In genomic region chrX:106612403-106612789, GRCh38 we compare ENCODE assay signal across 8 cellular contexts. TPM values are rescaled to one million over a fixed set of nuclear protein-coding genes. Genes with fewer than 3 reads are reported as not detected.
A peak's percentile ranks its signal among the peaks of the same experiment; 100 is the strongest.
DNase-seq lines count a peak whose midpoint lies in the region; ATAC-seq, FAIRE-seq and TF ChIP-seq lines count a peak whose summit lies in the region.

No MANE protein-coding gene starts in this region.

- H3K4me1 Mint-ChIP-seq in CD8-positive, alpha-beta memory T cell = peaks cover 19 to 43% (median 28%) of the 10 kb centered on the region in 3 donors

- H3K9me3 ChIP-seq in CD8-positive, alpha-beta memory T cell (ENCODE audit: low read length) = no peaks in the 10 kb centered on the region
- H3K9me3 ChIP-seq in GM12878 (replicated peaks; ENCODE audit: control insufficient read depth, insufficient read depth, low read length) (no peaks in the 10 kb centered on the region), tibial artery (no peaks in the 10 kb centered on the region)

- in situ Hi-C loops in GM12878 (cut with MboI) = no loop called here

- RAD21 ChIA-PET in GM12878 (lab: Charles Lee; ENCODE audit: unreplicated experiment) = interaction anchor here (0.9 to 2.5 kb wide), 2 partner anchors 8 to 10 kb away, joined by 4 to 6 read pairs; no protein-coding TSS in a partner anchor

- H3K9me3 Mint-ChIP-seq in CD8-positive, alpha-beta memory T cell = no peaks in the 10 kb centered on the region

- H3K4me3 ChIP-seq in CD8-positive, alpha-beta memory T cell (ENCODE audit: low read length) = peak overlapping the region; percentile 95
- peak overlapping the region; percentile 73 for H3K4me3 ChIP-seq in GM12878
- peak overlapping the region; percentile 48 to 51 for H3K4me3 ChIP-seq in tibial artery

- no peak for DNase-seq in CD8-positive, alpha-beta memory T cell
- no peak for DNase-seq in GM12878 (ENCODE audit: low read depth, low spot score)
- peak; percentile 44 for DNase-seq in left kidney (ENCODE audit: low read depth, low spot score)
- DNase-seq in tibial artery = no peak
- DNase-seq in stimulated activated CD4-positive, alpha-beta T cell treated with anti-CD3 and anti-CD28 coated beads, Interleukin-4, amount 100 ng/mL, for 1 hour = no peak

- H3K36me3 Mint-ChIP-seq in CD8-positive, alpha-beta memory T cell = peaks cover 0 to 6% (median 0%) of the 10 kb centered on the region in 3 donors

- no peaks in the 10 kb centered on the region; the same call in 1 of the 2 replicates for H3K79me2 ChIP-seq in GM12878 (ENCODE audit: control insufficient read depth, insufficient read depth, low read length)

- TF ChIP-seq RAD21 in GM12878 (IDR thresholded peaks at IDR 0.05; ENCODE audit: insufficient read depth, low read depth, low read length) = no peak

- H3K27ac ChIP-seq in CD8-positive, alpha-beta memory T cell (ENCODE audit: low read depth, low read length) = peak overlapping the region; percentile 92
- H3K27ac ChIP-seq in GM12878 (ENCODE audit: control insufficient read depth, insufficient read depth) (peak overlapping the region; percentile 46), tibial artery (no peak overlapping the region)

- no peak for TF ChIP-seq EP300 in GM12878 (IDR thresholded peaks at IDR 0.05; ENCODE audit: borderline replicate concordance in 1 of 2, control insufficient read depth in 1 of 2, low read depth in 2 of 2, low read length in 2 of 2)

- SMC1A ChIA-PET in GM12878 (lab: Charles Lee; ENCODE audit: uncharacterized antibody, unreplicated experiment) = interaction anchor here (0.7 to 1.7 kb wide), 6 partner anchors 9 to 132 kb away, joined by 3 to 6 read pairs (median 4); no protein-coding TSS in a partner anchor

- CTCF ChIA-PET in CD8-positive, alpha-beta memory T cell (lab: Charles Lee) = interaction anchor here (2.4 kb wide), 1 partner anchor 131 kb away, joined by 9 read pairs; no protein-coding TSS in a partner anchor
- CTCF ChIA-PET in GM12878 (lab: Yijun Ruan, JAX) = interaction anchor here (1.2 to 3.7 kb wide), 3 partner anchors 8 to 131 kb away, joined by 3 to 17 read pairs (median 14); no protein-coding TSS in a partner anchor

- no peaks in the 10 kb centered on the region for H3K27me3 ChIP-seq in CD8-positive, alpha-beta memory T cell (ENCODE audit: insufficient read depth, low read length, poor library complexity, severe bottlenecking)
- H3K27me3 ChIP-seq in GM12878 (replicated peaks in 1 of 2; ENCODE audit: control insufficient read depth in 2 of 2, insufficient read depth in 2 of 2, low read length in 1 of 2) = no peaks in the 10 kb centered on the region
- no peaks in the 10 kb centered on the region for H3K27me3 ChIP-seq in tibial artery

- peak overlapping the region; percentile 89 to 98 (median 95) for H3K27ac Mint-ChIP-seq in CD8-positive, alpha-beta memory T cell

- H3K9ac ChIP-seq in GM12878 (ENCODE audit: control insufficient read depth, insufficient read depth, low read length) = peak overlapping the region; percentile 45

- peak overlapping the region; percentile 65 for H3K4me2 ChIP-seq in GM12878 (ENCODE audit: control insufficient read depth, insufficient read depth)

- WGBS in GM12878 (ENCODE audit: insufficient coverage, insufficient replicate concordance, low lambda C conversion rate, missing lambda C conversion rate) = 16% methylated on average over 10 of the region's 10 CpGs

- H4K20me1 ChIP-seq in GM12878 (ENCODE audit: control insufficient read depth, insufficient read depth) = no peaks in the 10 kb centered on the region

- H3K36me3 ChIP-seq in CD8-positive, alpha-beta memory T cell (ENCODE audit: insufficient read depth, low read length) = no peaks in the 10 kb centered on the region
- no peaks in the 10 kb centered on the region for H3K36me3 ChIP-seq in GM12878 (ENCODE audit: control insufficient read depth in 2 of 2, insufficient read depth in 2 of 2, low read length in 1 of 2)
- no peaks in the 10 kb centered on the region for H3K36me3 ChIP-seq in tibial artery

- FAIRE-seq in GM12878 (lab: Jason Lieb, UNC) = no peak

- POLR2A ChIA-PET in CD8-positive, alpha-beta memory T cell (lab: Charles Lee) = no interaction called here
- POLR2A ChIA-PET in GM12878 (lab: Charles Lee) = interaction anchor here (0.8 to 1.5 kb wide), 5 partner anchors 9 to 190 kb away, joined by 4 to 5 read pairs (median 4); partner anchors contain the start of gene TBC1D8B

- intact Hi-C loops in GM12878 (cut with micrococcal nuclease; ENCODE audit: unreplicated experiment) = loop anchor here (10.0 kb wide), 1 partner anchor 182 kb away; no protein-coding TSS in a partner anchor
- intact Hi-C loops in tibial artery (cut with DNase I; ENCODE audit: low total_unique reads) = no loop called here

- H2AFZ ChIP-seq in GM12878 (ENCODE audit: control insufficient read depth, low read depth, low read length) = peak overlapping the region; percentile 55

- no TSS peak for BruUV-seq in GM12878 (replicated peaks; lab: Mats Ljungman, UMichigan)

- no peaks in the 10 kb centered on the region for H3K4me1 ChIP-seq in CD8-positive, alpha-beta memory T cell (ENCODE audit: insufficient read depth, low read length)
- H3K4me1 ChIP-seq in GM12878 (ENCODE audit: control insufficient read depth, insufficient read depth, low read length) (no peaks in the 10 kb centered on the region), tibial artery (no peaks in the 10 kb centered on the region)

- H3K27me3 Mint-ChIP-seq in CD8-positive, alpha-beta memory T cell = peaks cover 0 to 10% of the 10 kb centered on the region in 2 donors

- peak; percentile 20 for ATAC-seq in GM19455 (IDR thresholded peaks at IDR 0.05; ENCODE audit: unreplicated experiment)
- peak; percentile 7 for ATAC-seq in HG03565 (IDR thresholded peaks at IDR 0.05; ENCODE audit: unreplicated experiment)
- ATAC-seq in GM12878 = peak; percentile 49
- no peak for ATAC-seq in HG03520 (IDR thresholded peaks at IDR 0.05; ENCODE audit: unreplicated experiment)

- TF ChIP-seq POLR2A in GM12878 (IDR thresholded peaks at IDR 0.05; ENCODE audit: low read depth, low read length) = no peak

- H3K4me3 Mint-ChIP-seq in CD8-positive, alpha-beta memory T cell = peak overlapping the region; percentile 92 to 98 (median 93)

- TF ChIP-seq CTCF in GM12878 (IDR thresholded peaks at IDR 0.05 in 2 of 3, conservative IDR thresholded peaks at IDR 0.05 in 1 of 3; ENCODE audit: control insufficient read depth in 2 of 3, extremely low read depth in 1 of 3, insufficient read depth in 1 of 3, low read depth in 3 of 3, low read length in 3 of 3) = no peak
- no peak for TF ChIP-seq CTCF in tibial artery (IDR thresholded peaks at IDR 0.05)

TF ChIP-seq in GM12878, 131 proteins besides CTCF, POLR2A, EP300 and RAD21:
- TF ChIP-seq WRNIP1 (IDR thresholded peaks at IDR 0.05; ENCODE audit: borderline replicate concordance, low read depth, low read length) (no peak), SREBF1 (IDR thresholded peaks at IDR 0.05; ENCODE audit: low read length) (no peak), BMI1 (IDR thresholded peaks at IDR 0.05; ENCODE audit: borderline replicate concordance) (no peak), CBFB (IDR thresholded peaks at IDR 0.05; ENCODE audit: low read depth) (no peak), CEBPB (IDR thresholded peaks at IDR 0.05; ENCODE audit: borderline replicate concordance in 1 of 2, low read depth in 2 of 2, low read length in 2 of 2) (no peak), ZNF217 (IDR thresholded peaks at IDR 0.05) (no peak), FOXK2 (IDR thresholded peaks at IDR 0.05) (no peak), SREBF2 (IDR thresholded peaks at IDR 0.05; ENCODE audit: low read length) (no peak)

RNA-seq across cellular contexts. Expression of gene RADX, which starts 0.6 kb away (rescaled TPM):
- total RNA-seq in CD8-positive, alpha-beta memory T cell = 1 to 10 TPM; 6.7 to 6.8 TPM
- 2.4 TPM for polyA plus RNA-seq in CD8-positive, alpha-beta memory T cell
- 43.7 and 47.4 TPM in 2 replicates for total RNA-seq in GM12878 (2013; cell fraction: nucleolus; rRNA removed)
- 13.3 and 21.1 TPM in 2 replicates for total RNA-seq in GM12878 (2014; rRNA removed)
- total RNA-seq in GM12878 (2014; rRNA removed; fragmentation: Illumina TruSeq; extraction: Trizol) = 19.0 and 19.1 TPM in 2 replicates
- 9.7 and 13.0 TPM in 2 replicates for total RNA-seq in GM12878 (2021)
- polyA plus RNA-seq in GM12878 (2011; ENCODE audit: low read depth) = 4.8 TPM
- 23.0 and 39.2 TPM in 2 replicates for polyA plus RNA-seq in GM12878 (2011; rRNA removed)
- 6.6 and 7.4 TPM in 2 replicates for polyA plus RNA-seq in GM12878 (2011; cell fraction: cytosol; rRNA removed)
- 25.5 and 26.7 TPM in 2 replicates for polyA plus RNA-seq in GM12878 (2011; cell fraction: nucleus; rRNA removed)
- polyA plus RNA-seq in GM12878 (2012) = 6.9 and 9.8 TPM in 2 replicates
- polyA plus RNA-seq in GM12878 (2014; fragmentation: Illumina TruSeq; extraction: Trizol) = 24.2 and 39.2 TPM in 2 replicates
- polyA plus RNA-seq in GM12878 (2014; fragmentation: Nextera tagmentation; extraction: Ambion mirVana) = 1 to 10 TPM; 4.3 to 5.4 TPM
- polyA plus RNA-seq in GM12878 (2014; rRNA removed) = 16.2 and 17.0 TPM in 2 replicates
- 10 to 100 TPM; 10.9 to 11.4 TPM for polyA plus RNA-seq in GM12878 (2016; fragmentation: Nextera tagmentation; extraction: Ambion mirVana)
- 11.4 and 11.5 TPM in 2 replicates for polyA minus RNA-seq in GM12878 (2011; rRNA and poly(A)+ RNA removed)
- polyA minus RNA-seq in GM12878 (2011; cell fraction: cytosol; rRNA and poly(A)+ RNA removed) = 3.2 and 5.5 TPM in 2 replicates
- polyA minus RNA-seq in GM12878 (2011; cell fraction: nucleus; rRNA and poly(A)+ RNA removed) = 10.6 and 11.9 TPM in 2 replicates

Comparison
In these comparisons a context has a peak if more than half of its experiments do, and no peak if none do; other contexts are left out.
1. H3K27ac ChIP-seq: peak in CD8-positive, alpha-beta memory T cell (single experiment) and GM12878 (single experiment); none in tibial artery (0 of 2).
2. Peak in every context shown above with its lines, with median percentiles within 50 percentile points of each other: H3K4me3 ChIP-seq.